Comparison of ENCODE assay signal across 16 cellular contexts in the genomic region with DNA sequence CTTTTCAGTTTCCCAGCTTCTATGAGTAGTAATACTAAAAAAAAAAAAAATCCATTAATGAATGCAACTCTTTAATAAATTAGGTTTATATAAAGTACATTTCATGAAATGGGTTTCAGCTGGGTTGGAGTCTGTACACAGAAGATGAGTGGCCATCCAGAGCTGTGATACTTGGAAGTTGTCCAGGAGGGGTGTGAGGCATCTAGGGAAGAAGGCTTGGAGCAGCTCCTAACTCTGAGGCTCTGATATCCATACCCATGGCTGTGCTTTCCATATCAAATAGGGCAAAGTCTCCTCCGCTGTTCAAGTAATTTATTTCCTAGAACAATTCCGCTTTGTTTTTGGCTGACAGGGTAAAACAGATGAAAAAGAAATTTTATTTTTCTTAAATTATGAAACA.
DNase-seq lines count a peak whose midpoint lies in the region; ATAC-seq and TF ChIP-seq lines count a peak whose summit lies in the region.
"Had no signal": no experiment of that assay in that cellular context is flagged by ENCODE, and none has a peak within 500 bp of the region (broad histone marks: within the 10 kb centered on the region; RNA-seq: fewer than 3 reads in every experiment).

No MANE protein-coding gene starts in this region.

- H3K9me3 ChIP-seq in SJCRH30 (replicated peaks) (no peaks in the 10 kb centered on the region), gastrocnemius medialis (no peaks in the 10 kb centered on the region)
- H3K9me3 ChIP-seq: esophagus squamous epithelium, suprapubic skin had no signal

- H3K4me1 ChIP-seq in SJCRH30 (peaks cover 7% of the 10 kb centered on the region; the same call in 1 of the 2 replicates), gastrocnemius medialis (no peaks in the 10 kb centered on the region)
- H3K4me1 ChIP-seq: esophagus squamous epithelium, suprapubic skin had no signal

- H3K27ac ChIP-seq in SJCRH30 (peak overlapping the region; percentile 52; the same call in 1 of the 2 replicates), gastrocnemius medialis (no peak overlapping the region)
- H3K27ac ChIP-seq: esophagus squamous epithelium, PC-9, suprapubic skin had no signal

- DNase-seq in EH (ENCODE audit: low read depth) = peak; percentile 56
- DNase-seq in NCI-H1105 (lab: John Stamatoyannopoulos, UW) = peak; percentile 38
- DNase-seq in SJCRH30 = peak in 1 of 2 experiments; percentile 49
- DNase-seq in mucosa of gallbladder (ENCODE audit: low spot score) = peak; percentile 13
- DNase-seq in gastrocnemius medialis = no peak
- DNase-seq: central memory CD4-positive, alpha-beta T cell; effector CD4-positive, alpha-beta T cell; esophagus squamous epithelium; hippocampal formation; Kasumi-1; NCI-H187 treated with DMSO at 0.1 percent for 48 hours; PC-9; T1000 had no signal

- ATAC-seq in GM18907 (IDR thresholded peaks at IDR 0.05; ENCODE audit: unreplicated experiment) (no peak), GM21737 (IDR thresholded peaks at IDR 0.05; ENCODE audit: unreplicated experiment) (no peak), gastrocnemius medialis (no peak)

- in situ Hi-C loops in gastrocnemius medialis (cut with MboI; ENCODE audit: low sequenced_read_pairs in 4 of 4) = no loop called here

- no peak overlapping the region for H3K4me3 ChIP-seq in SJCRH30
- H3K4me3 ChIP-seq in gastrocnemius medialis = no peak overlapping the region
- H3K4me3 ChIP-seq: esophagus squamous epithelium, PC-9, suprapubic skin had no signal

- intact Hi-C loops in gastrocnemius medialis (cut with DNase I; ENCODE audit: low total_unique reads) = no loop called here

- H3K27me3 ChIP-seq in SJCRH30 (no peaks in the 10 kb centered on the region), gastrocnemius medialis (no peaks in the 10 kb centered on the region)
- H3K27me3 ChIP-seq: esophagus squamous epithelium, suprapubic skin had no signal

- H3K36me3 ChIP-seq in SJCRH30 = no peaks in the 10 kb centered on the region
- no peaks in the 10 kb centered on the region for H3K36me3 ChIP-seq in gastrocnemius medialis
- H3K36me3 ChIP-seq: esophagus squamous epithelium, suprapubic skin had no signal

- TF ChIP-seq CTCF in gastrocnemius medialis (IDR thresholded peaks at IDR 0.05 in 4 of 5, conservative IDR thresholded peaks at IDR 0.05 in 1 of 5) = no peak

- no peak for TF ChIP-seq POLR2A in gastrocnemius medialis (IDR thresholded peaks at IDR 0.05)

Comparison
In these comparisons a context has a peak if more than half of its experiments do, and no peak if none do; other contexts are left out.
1. DNase-seq: peak in EH (single experiment), NCI-H1105 (single experiment) and mucosa of gallbladder (single experiment); none in gastrocnemius medialis (0 of 2).